In the genomic region with DNA sequence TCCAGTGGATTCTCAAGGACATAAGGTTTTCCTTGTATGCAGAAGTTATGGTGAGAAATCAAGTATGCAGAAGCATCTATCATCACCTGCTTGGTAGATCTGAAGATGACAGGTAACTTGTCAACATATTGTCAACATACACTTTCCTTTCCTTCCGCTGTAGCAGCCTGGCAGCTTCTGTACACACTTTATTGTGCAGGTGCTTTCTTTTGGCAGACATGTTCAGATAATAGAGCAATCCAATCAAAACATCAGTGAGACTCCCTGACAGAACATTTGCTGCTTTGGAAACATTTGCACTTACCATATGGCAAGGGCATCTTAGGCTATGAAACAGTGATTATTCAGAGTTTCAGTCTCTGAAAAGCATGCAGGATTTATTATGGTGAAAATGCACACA, we compare ENCODE assay signal across 19 cellular contexts.
DNase-seq lines count a peak whose midpoint lies in the region; ATAC-seq and TF ChIP-seq lines count a peak whose summit lies in the region.
"Had no signal": no experiment of that assay in that cellular context is flagged by ENCODE, and none has a peak within 500 bp of the region (broad histone marks: within the 10 kb centered on the region; RNA-seq: fewer than 3 reads in every experiment).

No MANE protein-coding gene starts in this region.

- TF ChIP-seq CTCF in OCI-LY3 (IDR thresholded peaks at IDR 0.05; ENCODE audit: low read depth, low read length) (no peak), right lobe of liver (IDR thresholded peaks at IDR 0.05) (no peak)

- TF ChIP-seq POLR2A in right lobe of liver (IDR thresholded peaks at IDR 0.05): no peak

- ATAC-seq in right lobe of liver (peak; percentile 31 to 65 (median 52)), HG02870 (IDR thresholded peaks at IDR 0.05; ENCODE audit: unreplicated experiment) (no peak)
- ATAC-seq: activated CD4-positive, CD25-positive, alpha-beta regulatory T cell treated with anti-CD3 and anti-CD28 coated beads, Interleukin-2, amount 50 U/mL, for 24 hours; GM23338; stimulated activated memory B cell treated with anti-CD40 and anti-IgM and Interleukin-4, amounts not matched to agents 10 μg/mL and 1 μg/mL and 100 μg/mL, for 72 hours had no signal

- no peaks in the 10 kb centered on the region for H3K36me3 ChIP-seq in OCI-LY3 (replicated peaks; ENCODE audit: low read depth, low read length)
- no peaks in the 10 kb centered on the region for H3K36me3 ChIP-seq in right lobe of liver
- H3K36me3 ChIP-seq: Peyer's patch, upper lobe of left lung had no signal

- intact Hi-C loops in right lobe of liver (cut with DNase I): no loop called here

- 31% methylated on average over 1 of the region's 1 CpG for WGBS in right lobe of liver (ENCODE audit: insufficient coverage, low coverage, low lambda C conversion rate, missing lambda C conversion rate)

- no peaks in the 10 kb centered on the region for H4K20me1 ChIP-seq in OCI-LY3 (ENCODE audit: insufficient read depth, low read length)

- no peak overlapping the region for H3K27ac ChIP-seq in OCI-LY3 (ENCODE audit: low read length)
- no peak overlapping the region for H3K27ac ChIP-seq in right lobe of liver
- H3K27ac ChIP-seq: 22Rv1, Peyer's patch, upper lobe of left lung had no signal

- no peaks in the 10 kb centered on the region for H3K79me2 ChIP-seq in OCI-LY3 (ENCODE audit: low read length)

- H3K27me3 ChIP-seq in OCI-LY3 (ENCODE audit: low read depth, low read length) (no peaks in the 10 kb centered on the region), right lobe of liver (no peaks in the 10 kb centered on the region)
- H3K27me3 ChIP-seq: Peyer's patch, upper lobe of left lung had no signal

- H3K9ac ChIP-seq in OCI-LY3 (ENCODE audit: low read length): no peak overlapping the region

- H2AFZ ChIP-seq in OCI-LY3 (ENCODE audit: low read depth, low read length): peak overlapping the region; percentile 78; the same call in 1 of the 2 replicates
- H2AFZ ChIP-seq: GM23338 had no signal

- DNase-seq in NCI-H1092 treated with DMSO at 0.1 percent for 48 hours (lab: John Stamatoyannopoulos, UW): peak; percentile 34
- no peak for DNase-seq in NCI-H1092 (lab: John Stamatoyannopoulos, UW)
- peak; percentile 63 for DNase-seq in NCI-H1417 treated with DMSO at 0.1 percent for 48 hours (lab: John Stamatoyannopoulos, UW)
- no peak for DNase-seq in right lobe of liver
- no peak for DNase-seq in activated T-cell treated with anti-CD3 and anti-CD28 coated beads, Interleukin-2, amount 50 U/mL, for 1 hour
- no peak for DNase-seq in islet precursor cell
- DNase-seq: activated CD8-positive, alpha-beta memory T cell treated with anti-CD3 and anti-CD28 coated beads, Interleukin-2, amount 50 U/mL, for 48 hours; Caco-2; immature natural killer cell; midbrain; NCI-H1436 treated with DMSO at 0.1 percent for 48 hours; Peyer's patch; upper lobe of left lung had no signal

- H3K4me2 ChIP-seq in OCI-LY3 (ENCODE audit: low read length): peak overlapping the region; percentile 75; the same call in 1 of the 2 replicates
- H3K4me2 ChIP-seq: GM23338 had no signal

- no peaks in the 10 kb centered on the region for H3K9me3 ChIP-seq in OCI-LY3 (ENCODE audit: insufficient read depth, low read length)
- H3K9me3 ChIP-seq in right lobe of liver: no peaks in the 10 kb centered on the region
- H3K9me3 ChIP-seq: Caco-2, Peyer's patch, upper lobe of left lung had no signal

- no peaks in the 10 kb centered on the region; the same call in 1 of the 2 replicates for H3K4me1 ChIP-seq in OCI-LY3 (ENCODE audit: low read length)
- H3K4me1 ChIP-seq in right lobe of liver: peaks cover 0 to 3% (median 0%) of the 10 kb centered on the region in 4 donors
- H3K4me1 ChIP-seq: Caco-2, Peyer's patch, upper lobe of left lung had no signal

- H3K4me3 ChIP-seq in OCI-LY3 (ENCODE audit: low read length): no peak overlapping the region
- peak overlapping the region in 2 of 3 donors; percentile 38 to 50 for H3K4me3 ChIP-seq in right lobe of liver
- H3K4me3 ChIP-seq: GM23338 had no signal

Comparison
In these comparisons a context has a peak if more than half of its experiments do, and no peak if none do; other contexts are left out.
1. DNase-seq: peak in NCI-H1092 treated with DMSO at 0.1 percent for 48 hours (single experiment) and NCI-H1417 treated with DMSO at 0.1 percent for 48 hours (single experiment); none in NCI-H1092 (single experiment), right lobe of liver (0 of 3), activated T-cell treated with anti-CD3 and anti-CD28 coated beads, Interleukin-2, amount 50 U/mL, for 1 hour (single experiment) and islet precursor cell (single experiment).